ENCODE assay signal across 17 cellular contexts in the genomic region with DNA sequence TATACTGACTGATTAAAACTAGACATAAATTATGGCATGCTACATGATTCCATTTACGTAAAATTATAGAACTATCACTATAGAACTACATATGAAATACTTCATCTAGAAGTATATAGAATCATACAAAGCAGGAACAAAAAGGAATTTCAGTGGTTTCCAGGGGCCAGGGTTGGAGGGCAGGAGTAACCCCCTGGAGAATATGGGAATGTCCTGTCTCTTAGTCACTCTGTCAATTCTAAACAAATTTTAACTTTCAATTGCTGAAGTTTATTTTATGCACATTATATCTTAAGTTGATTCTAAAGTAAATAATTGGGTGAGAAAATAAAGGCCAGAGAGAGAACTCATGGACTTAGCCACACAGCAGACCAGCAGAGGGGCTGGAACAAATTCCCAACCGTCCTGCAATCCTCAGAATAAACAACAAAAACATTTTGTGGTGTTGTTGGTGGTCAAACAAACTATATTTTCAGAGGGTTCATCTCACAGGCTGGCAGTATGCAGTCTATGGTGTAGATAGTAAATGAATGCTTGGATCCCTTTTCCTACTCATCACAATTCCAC.
"Had no signal": no experiment of that assay in that cellular context is flagged by ENCODE, and none has a peak within 500 bp of the region (broad histone marks: within the 10 kb centered on the region; RNA-seq: fewer than 3 reads in every experiment).

No MANE protein-coding gene starts in this region.

- H3K4me3 ChIP-seq: adrenal gland, dorsolateral prefrontal cortex, heart right ventricle, sigmoid colon, thoracic aorta had no signal

- H3K27me3 ChIP-seq: adrenal gland, dorsolateral prefrontal cortex, heart right ventricle, sigmoid colon had no signal

- H3K27ac ChIP-seq: adrenal gland, dorsolateral prefrontal cortex, heart right ventricle, sigmoid colon, thoracic aorta had no signal

- H3K9me3 ChIP-seq: adrenal gland, thoracic aorta had no signal

- DNase-seq: activated CD4-positive, alpha-beta T cell treated with anti-CD3 and anti-CD28 coated beads, Interleukin-2, amount 10 ng/mL, durations not matched to agents 7 days and 5 days; activated CD4-positive, CD25-positive, alpha-beta regulatory T cell; activated naive CD4-positive, alpha-beta T cell treated with anti-CD3 and anti-CD28 coated beads, Interleukin-2, amount 10 ng/mL, durations not matched to agents 7 days and 5 days; activated T-cell treated with anti-CD3 and anti-CD28 coated beads for 4 hours; cerebellar nuclear complex; dorsolateral prefrontal cortex; foreskin melanocyte; heart right ventricle; natural killer cell; sigmoid colon; stimulated activated CD4-positive, alpha-beta T cell treated with anti-CD3 and anti-CD28 coated beads, Interleukin-12 subunit alpha, Interleukin-12 subunit beta, amount 100 ng/mL, for 4 hours; stimulated activated naive CD8-positive, alpha-beta T cell treated with anti-CD3 and anti-CD28 coated beads, Interleukin-15, amount 100 ng/mL, for 72 hours; T-helper 17 cell had no signal

- ATAC-seq: esophagus mucosa; heart right ventricle; left lobe of liver; natural killer cell; stimulated activated naive CD8-positive, alpha-beta T cell treated with anti-CD3 and anti-CD28 coated beads, Interleukin-15, amount 100 ng/mL, for 72 hours; T-helper 17 cell had no signal

- H3K36me3 ChIP-seq: adrenal gland, heart right ventricle, sigmoid colon, thoracic aorta had no signal

- H3K4me1 ChIP-seq: sigmoid colon had no signal
